In genomic region chr4:101288365-101289145, GRCh38 we compare ENCODE assay signal across 1 cellular context.
TF ChIP-seq lines count a peak whose summit lies in the region.

No MANE protein-coding gene starts in this region.

TF ChIP-seq in WTC11, 78 proteins besides CTCF, POLR2A, EP300 and RAD21 (continued from another document):
- no peak for TF ChIP-seq ZNF425 (CRISPR knock-in tag; conservative IDR thresholded peaks at IDR 0.05)
- no peak for TF ChIP-seq NFE2L1 (CRISPR knock-in tag; IDR thresholded peaks at IDR 0.05)
- TF ChIP-seq ATF1 (CRISPR knock-in tag; IDR thresholded peaks at IDR 0.05): no peak
- no peak for TF ChIP-seq GRHL2 (CRISPR knock-in tag; IDR thresholded peaks at IDR 0.05; ENCODE audit: insufficient replicate concordance, severe bottlenecking)
- no peak for TF ChIP-seq ZNF232 (CRISPR knock-in tag; IDR thresholded peaks at IDR 0.05)
- TF ChIP-seq PRRX2 (CRISPR knock-in tag; IDR thresholded peaks at IDR 0.05): no peak
- TF ChIP-seq AFF4 (CRISPR knock-in tag; IDR thresholded peaks at IDR 0.05; ENCODE audit: borderline replicate concordance): no peak
- TF ChIP-seq ZNF396 (CRISPR knock-in tag; IDR thresholded peaks at IDR 0.05; ENCODE audit: borderline replicate concordance): no peak
- no peak for TF ChIP-seq RELA (CRISPR knock-in tag; IDR thresholded peaks at IDR 0.05; ENCODE audit: borderline replicate concordance)
- no peak for TF ChIP-seq ZSCAN18 (CRISPR knock-in tag; IDR thresholded peaks at IDR 0.05)
- TF ChIP-seq ZNF671 (CRISPR knock-in tag; IDR thresholded peaks at IDR 0.05): no peak
